ENCODE assay signal across 8 cellular contexts in the genomic region with DNA sequence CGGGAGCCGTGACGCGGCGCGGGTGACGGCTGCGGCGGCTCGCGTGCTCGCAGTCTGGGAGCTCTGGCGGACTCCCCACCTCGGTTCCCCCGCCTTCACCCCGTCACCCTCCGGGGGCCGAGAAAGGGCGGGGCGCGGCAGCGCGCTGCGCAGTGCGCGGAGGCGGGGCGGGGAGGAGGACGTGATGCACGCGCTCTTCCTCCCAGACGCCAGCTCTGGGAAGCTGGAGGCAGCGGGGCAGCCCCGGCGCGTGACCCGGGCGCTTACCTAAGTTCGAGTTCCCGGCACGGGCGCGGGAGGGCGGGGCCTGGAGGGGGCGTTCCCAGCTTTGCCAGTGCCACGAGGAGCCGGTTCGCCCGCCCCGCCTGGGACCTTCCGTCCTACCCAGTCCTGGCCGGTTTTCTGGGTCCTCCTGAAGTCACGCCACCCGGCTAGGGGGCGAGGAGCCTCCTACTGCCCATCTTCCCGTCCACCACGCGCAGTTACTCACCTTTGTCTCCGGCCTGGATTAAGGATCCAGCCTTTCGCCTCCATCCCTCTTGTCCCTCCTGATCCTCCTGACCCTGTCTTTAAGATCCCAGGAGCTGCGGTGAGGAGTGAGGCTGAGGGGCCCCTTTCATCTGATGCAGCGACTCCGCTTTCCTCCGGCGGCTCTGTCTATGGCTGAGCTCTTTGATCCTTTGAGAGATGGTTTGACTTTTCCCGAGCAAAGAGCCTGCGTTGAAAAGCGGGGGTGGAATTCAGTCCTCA. TPM values are rescaled to one million over a fixed set of nuclear protein-coding genes. Genes with fewer than 3 reads are reported as not detected.
DNase-seq lines count a peak whose midpoint lies in the region; ATAC-seq, FAIRE-seq and TF ChIP-seq lines count a peak whose summit lies in the region.

No MANE protein-coding gene starts in this region.

- H3K4me3 ChIP-seq in Caco-2 (ENCODE audit: low read depth, low read length) (peak overlapping the region; percentile 67), endocrine pancreas (ENCODE audit: control insufficient read depth, insufficient read depth, low read length) (peak overlapping the region; percentile 88)

- H3K9me3 Mint-ChIP-seq in Caco-2 (ENCODE audit: unreplicated experiment) = no peaks in the 10 kb centered on the region

- no peaks in the 10 kb centered on the region for H3K36me3 ChIP-seq in Caco-2 (ENCODE audit: control insufficient read depth, insufficient read depth, low read length)
- H3K36me3 ChIP-seq in endocrine pancreas (ENCODE audit: control insufficient read depth, insufficient read depth, low read length) = no peaks in the 10 kb centered on the region

- H3K4me1 Mint-ChIP-seq in Caco-2 (ENCODE audit: low read depth, unreplicated experiment) = peaks cover 13% of the 10 kb centered on the region

- no peaks in the 10 kb centered on the region for H3K9me3 ChIP-seq in Caco-2
- no peaks in the 10 kb centered on the region for H3K9me3 ChIP-seq in endocrine pancreas (ENCODE audit: control insufficient read depth, low read length)

- peak; percentile 99 for DNase-seq in Caco-2
- DNase-seq in HTR-8/SVneo (ENCODE audit: insufficient read length, low spot score) = peak; percentile 85
- DNase-seq in NOMO-1 treated with DMSO at 0.1 percent for 48 hours (lab: John Stamatoyannopoulos, UW; ENCODE audit: unreplicated experiment) = peak; percentile 74
- DNase-seq in activated CD8-positive, alpha-beta memory T cell treated with anti-CD3 and anti-CD28 coated beads, Interleukin-2, amount 50 U/mL, for 1 hour (ENCODE audit: extremely low read depth) = peak; percentile 92
- DNase-seq in mesenteric fat pad (ENCODE audit: low spot score) = peak; percentile 100
- peak; percentile 97 for DNase-seq in stimulated activated CD8-positive, alpha-beta memory T cell treated with anti-CD3 and anti-CD28 coated beads, Interleukin-15, amount 100 ng/mL, for 1 hour (ENCODE audit: low read depth)

- peaks cover 23% of the 10 kb centered on the region for H3K36me3 Mint-ChIP-seq in Caco-2 (ENCODE audit: insufficient read depth, unreplicated experiment)

- H3K4me3 Mint-ChIP-seq in Caco-2 (ENCODE audit: unreplicated experiment) = peak overlapping the region; percentile 93

- BruUV-seq in Caco-2 (replicated peaks; lab: Mats Ljungman, UMichigan) = no TSS peak

- FAIRE-seq in HTR-8/SVneo (lab: Jason Lieb, UNC) = peak; percentile 20

- intact Hi-C loops in Caco-2 (cut with micrococcal nuclease; ENCODE audit: unreplicated experiment) = loop anchor here (1.0 to 10.0 kb wide), 5 partner anchors 82 to 880 kb away; a partner anchor contains a TSS

- H3K27me3 ChIP-seq in Caco-2 (replicated peaks; ENCODE audit: control insufficient read depth, insufficient read depth, low read length) (no peaks in the 10 kb centered on the region), endocrine pancreas (ENCODE audit: control insufficient read depth, insufficient read depth, low read length) (no peaks in the 10 kb centered on the region)

- no peaks in the 10 kb centered on the region for H3K27me3 Mint-ChIP-seq in Caco-2 (ENCODE audit: insufficient read depth, unreplicated experiment)

- CTCF ChIA-PET in Caco-2 (lab: Charles Lee) = interaction anchor here (1.0 to 2.7 kb wide), 4 partner anchors 9 to 257 kb away, joined by 3 to 24 read pairs (median 6); no protein-coding TSS in a partner anchor

- peak; percentile 78 for ATAC-seq in GM21381 (IDR thresholded peaks at IDR 0.05; ENCODE audit: unreplicated experiment)

- peak overlapping the region; percentile 93 for H3K27ac Mint-ChIP-seq in Caco-2 (ENCODE audit: unreplicated experiment)

- TF ChIP-seq CTCF in Caco-2 (IDR thresholded peaks at IDR 0.05; ENCODE audit: insufficient read depth in 1 of 2, low read depth in 1 of 2, low read length in 1 of 2, severe bottlenecking in 1 of 2, unreplicated experiment in 1 of 2) = no peak

- peaks cover 7% of the 10 kb centered on the region; the same call in 1 of the 2 replicates for H3K4me1 ChIP-seq in Caco-2
- H3K4me1 ChIP-seq in endocrine pancreas (ENCODE audit: control insufficient read depth, insufficient read depth, low read length) = peaks cover 11% of the 10 kb centered on the region

- POLR2A ChIA-PET in Caco-2 (lab: Charles Lee) = interaction anchor here (0.6 to 2.1 kb wide), 20 partner anchors 13 to 1809 kb away, joined by 3 to 21 read pairs (median 4); a partner anchor contains a TSS

- peak overlapping the region; percentile 74 for H3K9ac ChIP-seq in endocrine pancreas (ENCODE audit: control insufficient read depth, insufficient read depth, low read length)

RNA-seq across cellular contexts. Expression of a gene that starts 0.4 kb away (rescaled TPM):
- 75.5 and 79.1 TPM in 2 replicates for total RNA-seq in Caco-2 (2022)
- total RNA-seq in mesenteric fat pad = 1,079 TPM

Comparison
In these comparisons a context has a peak if more than half of its experiments do, and no peak if none do; other contexts are left out.
1. Peak in every context shown above with its lines: DNase-seq, ATAC-seq and H3K4me3 ChIP-seq.
2. RNA of a gene that starts 0.4 kb away (total RNA-seq): 1,079 TPM in mesenteric fat pad (single experiment); 75.5 to 79.1 TPM in Caco-2; every median in the first group is over 10 times any median in the second.